In the genomic region with DNA sequence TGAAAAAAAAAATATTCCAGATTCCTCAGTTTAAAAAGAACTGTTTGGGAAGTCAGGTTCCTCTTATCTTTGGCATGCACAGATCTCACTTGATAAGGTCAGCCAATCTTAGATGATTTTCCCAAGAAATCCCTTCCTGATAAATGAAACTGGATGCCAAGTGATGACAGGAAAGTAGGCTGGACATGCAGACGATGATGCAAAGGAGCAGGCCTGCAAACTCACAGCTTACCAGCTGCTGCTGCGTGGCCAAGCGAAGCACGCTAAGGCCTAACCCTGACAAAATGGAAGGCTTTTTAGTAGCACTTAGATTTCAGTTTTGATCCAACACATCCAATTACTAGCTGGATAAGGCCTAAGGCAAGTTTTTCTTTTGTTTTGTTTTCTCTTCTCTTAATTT, we compare ENCODE assay signal across 1 cellular context.
TF ChIP-seq lines count a peak whose summit lies in the region.

No MANE protein-coding gene starts in this region.

TF ChIP-seq in SK-N-SH treated with all-trans-retinoic acid at 6 μM for 48 hours, 23 proteins besides CTCF, POLR2A, EP300 and RAD21 (continued from another document):
- TF ChIP-seq CREB5 (CRISPR knock-in tag; IDR thresholded peaks at IDR 0.05; ENCODE audit: low read depth) (no peak), TOX (CRISPR knock-in tag; IDR thresholded peaks at IDR 0.05; ENCODE audit: borderline replicate concordance) (no peak), OSR1 (CRISPR knock-in tag; IDR thresholded peaks at IDR 0.05) (no peak), CSRNP3 (CRISPR knock-in tag; IDR thresholded peaks at IDR 0.05) (no peak), SNAI2 (CRISPR knock-in tag; IDR thresholded peaks at IDR 0.05) (no peak), PPARA (CRISPR knock-in tag; IDR thresholded peaks at IDR 0.05; ENCODE audit: borderline replicate concordance) (no peak), ZNF565 (CRISPR knock-in tag; conservative IDR thresholded peaks at IDR 0.05; ENCODE audit: low read depth) (no peak), RARB (CRISPR knock-in tag; IDR thresholded peaks at IDR 0.05) (no peak), ZC3H10 (CRISPR knock-in tag; IDR thresholded peaks at IDR 0.05) (no peak), ZNF8 (CRISPR knock-in tag; IDR thresholded peaks at IDR 0.05) (no peak), ISL1 (CRISPR knock-in tag; IDR thresholded peaks at IDR 0.05) (no peak), ESRRG (CRISPR knock-in tag; IDR thresholded peaks at IDR 0.05) (no peak), CSDC2 (CRISPR knock-in tag; IDR thresholded peaks at IDR 0.05) (no peak)
TF ChIP-seq in SK-N-SH treated with all-trans-retinoic acid at 6 μM for 48 hours: peak in this region for 0.
